ENCODE assay signal across 8 cellular contexts in genomic region chr22:33302049-33302545, GRCh38.
DNase-seq lines count a peak whose midpoint lies in the region; ATAC-seq and TF ChIP-seq lines count a peak whose summit lies in the region.

No MANE protein-coding gene starts in this region.

- H3K4me1 Mint-ChIP-seq in MCF 10A (ENCODE audit: insufficient read depth, unreplicated experiment) = no peaks in the 10 kb centered on the region
- H3K4me1 Mint-ChIP-seq in immature natural killer cell = no peaks in the 10 kb centered on the region

- peak; percentile 88 for DNase-seq in Ammon's horn (ENCODE audit: low spot score)
- peak; percentile 63 for DNase-seq in MV-4-11 (lab: John Stamatoyannopoulos, UW)
- DNase-seq in T-helper 1 cell = peak in 3 of 5 donors; percentile 4 to 23 (median 19)
- DNase-seq in MCF 10A (ENCODE audit: unreplicated experiment) = peak; percentile 35
- peak; percentile 7 to 29 (median 8) for DNase-seq in immature natural killer cell
- DNase-seq in smooth muscle cell (lab: John Stamatoyannopoulos, UW; ENCODE audit: unreplicated experiment) = peak; percentile 34

- no TSS peak for BruUV-seq in MCF 10A (replicated peaks; lab: Mats Ljungman, UMichigan)

- H4K20me1 ChIP-seq in smooth muscle cell (ENCODE audit: low read depth) = no peaks in the 10 kb centered on the region

- H2AFZ ChIP-seq in smooth muscle cell (ENCODE audit: low read depth) = no peak overlapping the region

- 30% methylated on average over 10 of the region's 10 CpGs for WGBS in smooth muscle cell (ENCODE audit: low lambda C conversion rate)

- H3K4me3 ChIP-seq in smooth muscle cell = no peak overlapping the region

- no peak overlapping the region for H3K4me2 ChIP-seq in smooth muscle cell

- intact Hi-C loops in MCF 10A (cut with micrococcal nuclease) = loop anchor here (1.0 to 5.0 kb wide), 6 partner anchors 165 to 1930 kb away; partner anchors contain the start of gene LARGE1

- H3K27me3 Mint-ChIP-seq in MCF 10A (ENCODE audit: insufficient read depth, unreplicated experiment) (no peaks in the 10 kb centered on the region), immature natural killer cell (ENCODE audit: low read depth in 3 of 3) (peaks cover 0 to 4% (median 0%) of the 10 kb centered on the region in 3 donors)

- TF ChIP-seq CTCF in MCF 10A (IDR thresholded peaks at IDR 0.05; ENCODE audit: unreplicated experiment) = peak; percentile 97
- peak; percentile 98 for TF ChIP-seq CTCF in smooth muscle cell (IDR thresholded peaks at IDR 0.05; ENCODE audit: borderline replicate concordance, insufficient read depth, poor library complexity, severe bottlenecking)

- CTCF ChIA-PET in MCF 10A (lab: Yijun Ruan, JAX) = interaction anchor here (0.6 to 6.5 kb wide), 60 partner anchors 9 to 1942 kb away, joined by 3 to 109 read pairs (median 4); no protein-coding TSS in a partner anchor

- H3K36me3 Mint-ChIP-seq in MCF 10A (ENCODE audit: insufficient read depth, unreplicated experiment) = no peaks in the 10 kb centered on the region
- no peaks in the 10 kb centered on the region for H3K36me3 Mint-ChIP-seq in immature natural killer cell

- H3K9me3 Mint-ChIP-seq in MCF 10A (ENCODE audit: unreplicated experiment) (no peaks in the 10 kb centered on the region), immature natural killer cell (no peaks in the 10 kb centered on the region)

- POLR2A ChIA-PET in MCF 10A (lab: Yijun Ruan, JAX) = interaction anchor here (0.6 to 0.9 kb wide), 2 partner anchors 278 to 1997 kb away, joined by 3 to 5 read pairs; partner anchors contain the start of gene TOM1

- H3F3A ChIP-seq in smooth muscle cell (ENCODE audit: low read depth) = no peaks in the 10 kb centered on the region

- no peaks in the 10 kb centered on the region for H3K79me2 ChIP-seq in smooth muscle cell (ENCODE audit: low read depth)

- ATAC-seq in GM19023 (IDR thresholded peaks at IDR 0.05; ENCODE audit: unreplicated experiment) (peak; percentile 54), GM18519 (IDR thresholded peaks at IDR 0.05; ENCODE audit: low FRiP score, unreplicated experiment) (no peak)

- H3K27me3 ChIP-seq in smooth muscle cell (ENCODE audit: low read depth) = no peaks in the 10 kb centered on the region

- H3K27ac Mint-ChIP-seq in MCF 10A (ENCODE audit: low read depth, unreplicated experiment) (peak overlapping the region; percentile 17), immature natural killer cell (no peak overlapping the region)

- H3K36me3 ChIP-seq in smooth muscle cell (ENCODE audit: low read depth) = no peaks in the 10 kb centered on the region

- no peak overlapping the region for H3K27ac ChIP-seq in smooth muscle cell (ENCODE audit: low read depth)

- no peaks in the 10 kb centered on the region for H3K4me1 ChIP-seq in smooth muscle cell (ENCODE audit: low read depth)

- no peak overlapping the region for H3K9ac ChIP-seq in smooth muscle cell (ENCODE audit: low read depth)

- H3K4me3 Mint-ChIP-seq in MCF 10A (ENCODE audit: unreplicated experiment) (no peak overlapping the region), immature natural killer cell (no peak overlapping the region)

- H3K9me3 ChIP-seq in smooth muscle cell (replicated peaks; ENCODE audit: low read depth) = no peaks in the 10 kb centered on the region

Comparison
In these comparisons a context has a peak if more than half of its experiments do, and no peak if none do; other contexts are left out.
1. DNase-seq: peak in every context shown above with its lines; median percentile 88 in Ammon's horn; 63 in MV-4-11; 35 in MCF 10A; 34 in smooth muscle cell; 19 in T-helper 1 cell; 8 in immature natural killer cell.